In the genomic region with DNA sequence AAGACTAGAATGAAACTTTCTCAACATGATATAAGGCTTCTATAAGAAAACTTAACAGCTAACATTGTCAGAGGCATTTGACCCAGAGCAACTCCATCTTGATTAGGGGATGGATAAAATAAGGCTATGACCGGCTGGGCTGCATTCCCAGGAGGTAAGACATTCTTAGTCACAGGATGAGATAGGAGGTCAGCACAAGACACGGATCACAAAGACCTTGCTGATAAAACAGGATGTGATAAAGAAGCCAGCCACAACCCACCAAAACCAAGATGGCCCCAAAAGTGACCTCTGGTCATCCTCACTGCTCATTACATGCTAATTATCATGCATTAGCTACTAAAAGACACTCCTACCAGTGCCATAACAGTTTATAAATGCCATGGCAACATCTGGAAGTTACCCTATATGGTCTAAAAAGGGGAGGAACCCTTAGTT, we compare ENCODE assay signal across 1 cellular context.
TF ChIP-seq lines count a peak whose summit lies in the region.

No MANE protein-coding gene starts in this region.

TF ChIP-seq in K562, 482 proteins besides CTCF, POLR2A, EP300 and RAD21 (continued from another document and continues in another):
- TF ChIP-seq, protein P1, sequence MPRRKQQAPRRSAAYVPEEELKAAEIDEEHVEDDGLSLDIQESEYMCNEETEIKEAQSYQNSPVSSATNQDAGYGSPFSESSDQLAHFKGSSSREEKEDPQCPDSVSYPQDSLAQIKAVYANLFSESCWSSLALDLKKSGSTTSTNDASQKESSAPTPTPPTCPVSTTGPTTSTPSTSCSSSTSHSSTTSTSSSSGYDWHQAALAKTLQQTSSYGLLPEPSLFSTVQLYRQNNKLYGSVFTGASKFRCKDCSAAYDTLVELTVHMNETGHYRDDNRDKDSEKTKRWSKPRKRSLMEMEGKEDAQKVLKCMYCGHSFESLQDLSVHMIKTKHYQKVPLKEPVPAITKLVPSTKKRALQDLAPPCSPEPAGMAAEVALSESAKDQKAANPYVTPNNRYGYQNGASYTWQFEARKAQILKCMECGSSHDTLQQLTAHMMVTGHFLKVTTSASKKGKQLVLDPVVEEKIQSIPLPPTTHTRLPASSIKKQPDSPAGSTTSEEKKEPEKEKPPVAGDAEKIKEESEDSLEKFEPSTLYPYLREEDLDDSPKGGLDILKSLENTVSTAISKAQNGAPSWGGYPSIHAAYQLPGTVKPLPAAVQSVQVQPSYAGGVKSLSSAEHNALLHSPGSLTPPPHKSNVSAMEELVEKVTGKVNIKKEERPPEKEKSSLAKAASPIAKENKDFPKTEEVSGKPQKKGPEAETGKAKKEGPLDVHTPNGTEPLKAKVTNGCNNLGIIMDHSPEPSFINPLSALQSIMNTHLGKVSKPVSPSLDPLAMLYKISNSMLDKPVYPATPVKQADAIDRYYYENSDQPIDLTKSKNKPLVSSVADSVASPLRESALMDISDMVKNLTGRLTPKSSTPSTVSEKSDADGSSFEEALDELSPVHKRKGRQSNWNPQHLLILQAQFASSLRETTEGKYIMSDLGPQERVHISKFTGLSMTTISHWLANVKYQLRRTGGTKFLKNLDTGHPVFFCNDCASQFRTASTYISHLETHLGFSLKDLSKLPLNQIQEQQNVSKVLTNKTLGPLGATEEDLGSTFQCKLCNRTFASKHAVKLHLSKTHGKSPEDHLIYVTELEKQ (CRISPR knock-in tag; IDR thresholded peaks at IDR 0.05): peak; percentile 80
- TF ChIP-seq DPF2 (IDR thresholded peaks at IDR 0.05) (no peak), TEAD1 (CRISPR knock-in tag; IDR thresholded peaks at IDR 0.05) (peak in 1 of 2 experiments; percentile 86; a peak in 2 of 4 replicates), ARID3B (CRISPR knock-in tag; IDR thresholded peaks at IDR 0.05; ENCODE audit: borderline replicate concordance) (no peak), ZNF316 (IDR thresholded peaks at IDR 0.05) (no peak), HCFC1 (IDR thresholded peaks at IDR 0.05; ENCODE audit: low read depth, low read length) (no peak), NCOR1 (IDR thresholded peaks at IDR 0.05) (no peak), ERF (CRISPR knock-in tag; IDR thresholded peaks at IDR 0.05) (no peak), ZBTB1 (CRISPR knock-in tag; IDR thresholded peaks at IDR 0.05; ENCODE audit: borderline replicate concordance, low read depth) (no peak), TCF15 (CRISPR knock-in tag; IDR thresholded peaks at IDR 0.05) (no peak), CBX5 (IDR thresholded peaks at IDR 0.05; ENCODE audit: borderline replicate concordance, low read depth) (no peak), OTX1 (CRISPR knock-in tag; IDR thresholded peaks at IDR 0.05) (no peak), E2F3 (CRISPR knock-in tag; IDR thresholded peaks at IDR 0.05) (no peak), ZNF764 (CRISPR knock-in tag; IDR thresholded peaks at IDR 0.05; ENCODE audit: low read depth) (no peak), GATAD2B (IDR thresholded peaks at IDR 0.05; ENCODE audit: borderline replicate concordance) (no peak), GTF2B (IDR thresholded peaks at IDR 0.05; ENCODE audit: extremely low read depth, insufficient read length) (no peak), ZNF551 (CRISPR knock-in tag; IDR thresholded peaks at IDR 0.05) (no peak), NR2C2 (CRISPR knock-in tag; IDR thresholded peaks at IDR 0.05) (no peak), NR2C2 (tag; IDR thresholded peaks at IDR 0.05) (peak; percentile 76), BRF1 (IDR thresholded peaks at IDR 0.05; ENCODE audit: borderline replicate concordance, extremely low read depth, insufficient read length) (no peak), ZNF586 (CRISPR knock-in tag; conservative IDR thresholded peaks at IDR 0.05) (no peak), KHSRP (IDR thresholded peaks at IDR 0.05) (no peak), CREM (IDR thresholded peaks at IDR 0.05; ENCODE audit: low read depth) (no peak), VEZF1 (CRISPR knock-in tag; IDR thresholded peaks at IDR 0.05) (peak; percentile 19; the same call in 1 of the 2 replicates), ESRRA (IDR thresholded peaks at IDR 0.05; ENCODE audit: borderline replicate concordance, low read depth) (peak; percentile 56; the same call in 1 of the 2 replicates), ZNF197 (CRISPR knock-in tag; IDR thresholded peaks at IDR 0.05; ENCODE audit: low read depth) (no peak), ZNF707 (CRISPR knock-in tag; conservative IDR thresholded peaks at IDR 0.05) (no peak), BHLHE40 (IDR thresholded peaks at IDR 0.05; ENCODE audit: low read length) (no peak), RBM22 (IDR thresholded peaks at IDR 0.05; ENCODE audit: low read depth, low read length, poor library complexity, severe bottlenecking) (no peak), ZNF175 (CRISPR knock-in tag; IDR thresholded peaks at IDR 0.05; ENCODE audit: low read depth) (peak; percentile 84), PTTG1 (tag; IDR thresholded peaks at IDR 0.05; ENCODE audit: low read depth) (peak; percentile 82), L3MBTL2 (IDR thresholded peaks at IDR 0.05) (no peak), NR0B1 (IDR thresholded peaks at IDR 0.05; ENCODE audit: partially characterized antibody) (no peak), ZBTB5 (IDR thresholded peaks at IDR 0.05) (no peak), GABPA (tag; conservative IDR thresholded peaks at IDR 0.05; ENCODE audit: low read depth) (no peak), EP400 (IDR thresholded peaks at IDR 0.05) (no peak), MLX (CRISPR knock-in tag; conservative IDR thresholded peaks at IDR 0.05) (no peak), SMAD2 (IDR thresholded peaks at IDR 0.05; ENCODE audit: low read depth, low read length) (no peak), PYGO2 (tag; IDR thresholded peaks at IDR 0.05) (peak; percentile 73)
- TF ChIP-seq, protein P2, sequence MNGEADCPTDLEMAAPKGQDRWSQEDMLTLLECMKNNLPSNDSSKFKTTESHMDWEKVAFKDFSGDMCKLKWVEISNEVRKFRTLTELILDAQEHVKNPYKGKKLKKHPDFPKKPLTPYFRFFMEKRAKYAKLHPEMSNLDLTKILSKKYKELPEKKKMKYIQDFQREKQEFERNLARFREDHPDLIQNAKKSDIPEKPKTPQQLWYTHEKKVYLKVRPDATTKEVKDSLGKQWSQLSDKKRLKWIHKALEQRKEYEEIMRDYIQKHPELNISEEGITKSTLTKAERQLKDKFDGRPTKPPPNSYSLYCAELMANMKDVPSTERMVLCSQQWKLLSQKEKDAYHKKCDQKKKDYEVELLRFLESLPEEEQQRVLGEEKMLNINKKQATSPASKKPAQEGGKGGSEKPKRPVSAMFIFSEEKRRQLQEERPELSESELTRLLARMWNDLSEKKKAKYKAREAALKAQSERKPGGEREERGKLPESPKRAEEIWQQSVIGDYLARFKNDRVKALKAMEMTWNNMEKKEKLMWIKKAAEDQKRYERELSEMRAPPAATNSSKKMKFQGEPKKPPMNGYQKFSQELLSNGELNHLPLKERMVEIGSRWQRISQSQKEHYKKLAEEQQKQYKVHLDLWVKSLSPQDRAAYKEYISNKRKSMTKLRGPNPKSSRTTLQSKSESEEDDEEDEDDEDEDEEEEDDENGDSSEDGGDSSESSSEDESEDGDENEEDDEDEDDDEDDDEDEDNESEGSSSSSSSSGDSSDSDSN (IDR thresholded peaks at IDR 0.05; ENCODE audit: borderline replicate concordance in 1 of 2, low read depth in 2 of 2, low read length in 2 of 2): no peak
- TF ChIP-seq, protein P3, sequence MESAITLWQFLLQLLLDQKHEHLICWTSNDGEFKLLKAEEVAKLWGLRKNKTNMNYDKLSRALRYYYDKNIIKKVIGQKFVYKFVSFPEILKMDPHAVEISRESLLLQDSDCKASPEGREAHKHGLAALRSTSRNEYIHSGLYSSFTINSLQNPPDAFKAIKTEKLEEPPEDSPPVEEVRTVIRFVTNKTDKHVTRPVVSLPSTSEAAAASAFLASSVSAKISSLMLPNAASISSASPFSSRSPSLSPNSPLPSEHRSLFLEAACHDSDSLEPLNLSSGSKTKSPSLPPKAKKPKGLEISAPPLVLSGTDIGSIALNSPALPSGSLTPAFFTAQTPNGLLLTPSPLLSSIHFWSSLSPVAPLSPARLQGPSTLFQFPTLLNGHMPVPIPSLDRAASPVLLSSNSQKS (CRISPR knock-in tag; IDR thresholded peaks at IDR 0.05): no peak
- TF ChIP-seq, protein P4, sequence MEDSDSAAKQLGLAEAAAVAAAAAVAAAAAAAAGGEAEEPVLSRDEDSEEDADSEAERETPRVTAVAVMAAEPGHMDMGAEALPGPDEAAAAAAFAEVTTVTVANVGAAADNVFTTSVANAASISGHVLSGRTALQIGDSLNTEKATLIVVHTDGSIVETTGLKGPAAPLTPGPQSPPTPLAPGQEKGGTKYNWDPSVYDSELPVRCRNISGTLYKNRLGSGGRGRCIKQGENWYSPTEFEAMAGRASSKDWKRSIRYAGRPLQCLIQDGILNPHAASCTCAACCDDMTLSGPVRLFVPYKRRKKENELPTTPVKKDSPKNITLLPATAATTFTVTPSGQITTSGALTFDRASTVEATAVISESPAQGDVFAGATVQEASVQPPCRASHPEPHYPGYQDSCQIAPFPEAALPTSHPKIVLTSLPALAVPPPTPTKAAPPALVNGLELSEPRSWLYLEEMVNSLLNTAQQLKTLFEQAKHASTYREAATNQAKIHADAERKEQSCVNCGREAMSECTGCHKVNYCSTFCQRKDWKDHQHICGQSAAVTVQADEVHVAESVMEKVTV (CRISPR knock-in tag; IDR thresholded peaks at IDR 0.05): no peak
- TF ChIP-seq, protein P5, sequence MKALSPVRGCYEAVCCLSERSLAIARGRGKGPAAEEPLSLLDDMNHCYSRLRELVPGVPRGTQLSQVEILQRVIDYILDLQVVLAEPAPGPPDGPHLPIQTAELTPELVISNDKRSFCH (CRISPR knock-in tag; IDR thresholded peaks at IDR 0.05): no peak
- TF ChIP-seq, protein P5 (tag; IDR thresholded peaks at IDR 0.05): peak; percentile 66
